8 cellular contexts compared by ENCODE assay signal in genomic region chr6:73518100-73518981, GRCh38. TPM values are rescaled to one million over a fixed set of nuclear protein-coding genes. Genes with fewer than 3 reads are reported as not detected.
A peak's percentile ranks its signal among the peaks of the same experiment; 100 is the strongest.
DNase-seq lines count a peak whose midpoint lies in the region; ATAC-seq and TF ChIP-seq lines count a peak whose summit lies in the region.
"Not testable (repeated sequence)": the region's sequence is repeated elsewhere in the genome, so short reads cannot be mapped to it uniquely, and the experiment has no call there.

No MANE protein-coding gene starts in this region.

- peaks cover 70% of the 10 kb centered on the region for H3K36me3 Mint-ChIP-seq in GM23338 (ENCODE audit: low read depth)

- H3K4me2 ChIP-seq in GM23338: peak overlapping the region; percentile 93
- H3K4me2 ChIP-seq in OCI-LY7 (ENCODE audit: low read length): peak overlapping the region; percentile 99

- TF ChIP-seq CTCF in AG10803 (conservative IDR thresholded peaks at IDR 0.05; ENCODE audit: low read length); GM23338 (conservative IDR thresholded peaks at IDR 0.05; ENCODE audit: low read depth in 2 of 2); OCI-LY7 (conservative IDR thresholded peaks at IDR 0.05; ENCODE audit: low read length); foreskin fibroblast (IDR thresholded peaks at IDR 0.05; ENCODE audit: low read depth, low read length): not testable (repeated sequence)

- intact Hi-C loops in OCI-LY7 (cut with micrococcal nuclease; ENCODE audit: unreplicated experiment): not testable (repeated sequence)

- CTCF ChIA-PET in OCI-LY7 (lab: Charles Lee; ENCODE audit: unreplicated experiment): not testable (repeated sequence)

- peaks cover 70% of the 10 kb centered on the region for H3F3A ChIP-seq in GM23338 (replicated peaks; ENCODE audit: low read depth)

- not testable (repeated sequence) for H3K9me3 ChIP-seq in OCI-LY7 (ENCODE audit: low read length); mesodermal cell (ENCODE audit: control insufficient read depth, low read length)

- H2AFZ ChIP-seq in GM23338; OCI-LY7 (ENCODE audit: low read length): not testable (repeated sequence)

- H3K79me2 ChIP-seq in GM23338 (replicated peaks; ENCODE audit: insufficient read depth): peaks cover 49% of the 10 kb centered on the region
- H3K79me2 ChIP-seq in OCI-LY7 (ENCODE audit: insufficient read depth, low read depth, low read length): peaks cover 50% of the 10 kb centered on the region; the same call in 1 of the 2 replicates

- H3K9me3 Mint-ChIP-seq in GM23338: peaks cover 34% of the 10 kb centered on the region

- H3K27me3 ChIP-seq in GM23338 (ENCODE audit: insufficient read depth): not testable (repeated sequence)

- H3K4me1 ChIP-seq in GM23338 (ENCODE audit: insufficient read depth); mesodermal cell (ENCODE audit: control insufficient read depth, insufficient read depth, low read length, poor library complexity, severe bottlenecking): not testable (repeated sequence)
- peaks cover 39% of the 10 kb centered on the region for H3K4me1 ChIP-seq in OCI-LY7 (ENCODE audit: insufficient read depth, low read length, poor library complexity, severe bottlenecking)

- DNase-seq in AG10803 (ENCODE audit: low read depth); GM23338 (ENCODE audit: low spot score); OCI-LY7 (ENCODE audit: low spot score); foreskin fibroblast: not testable (repeated sequence)
- DNase-seq in activated T-cell treated with anti-CD3 and anti-CD28 coated beads, Interleukin-2, amount 50 U/mL, for 1 hour: peak; percentile 26
- DNase-seq in caudate nucleus (lab: John Stamatoyannopoulos, UW): peak in 1 of 61 donors; percentile 2

- H3K27ac Mint-ChIP-seq in GM23338: peak overlapping the region; percentile 100

- peaks cover 29% of the 10 kb centered on the region for H3K4me1 Mint-ChIP-seq in GM23338

- H3K9me2 ChIP-seq in GM23338 (ENCODE audit: insufficient read depth); OCI-LY7 (ENCODE audit: insufficient read depth, low read length): not testable (repeated sequence)

- not testable (repeated sequence) for ATAC-seq in GM23338

- H3K27ac ChIP-seq in GM23338 (ENCODE audit: low read depth) (peak overlapping the region; percentile 99), OCI-LY7 (ENCODE audit: low read depth, low read length, poor library complexity, severe bottlenecking) (peak overlapping the region; percentile 97), caudate nucleus (ENCODE audit: low read depth, low read length) (peak overlapping the region; percentile 48), mesodermal cell (ENCODE audit: low read depth, low read length, severe bottlenecking) (peak overlapping the region; percentile 53), skin epidermis (peak overlapping the region in 7 of 21 experiments; percentile 30 to 100 (median 97))

- H3K27me3 Mint-ChIP-seq in GM23338 (ENCODE audit: insufficient read depth, low read depth, poor library complexity): peaks cover 79% of the 10 kb centered on the region

- 31 to 46% methylated on average over 5 to 8 of the region's 19 CpGs for WGBS in mesodermal cell (ENCODE audit: insufficient coverage in 2 of 2), 2 experiments

- H4K20me1 ChIP-seq in GM23338 (replicated peaks; ENCODE audit: insufficient read depth) (peaks cover 10% of the 10 kb centered on the region; the same call in 1 of the 2 replicates), OCI-LY7 (ENCODE audit: insufficient read depth, low read length) (peaks cover 27% of the 10 kb centered on the region)

- peaks cover 45% of the 10 kb centered on the region for H3K36me3 ChIP-seq in GM23338 (ENCODE audit: insufficient read depth)
- H3K36me3 ChIP-seq in OCI-LY7 (ENCODE audit: insufficient read depth, low read length): peaks cover 71% of the 10 kb centered on the region
- H3K36me3 ChIP-seq in mesodermal cell (ENCODE audit: control insufficient read depth, insufficient read depth, low read length): peaks cover 53% of the 10 kb centered on the region

- not testable (repeated sequence) for BruUV-seq in OCI-LY7 (replicated peaks; lab: Mats Ljungman, UMichigan)

- POLR2A ChIA-PET in OCI-LY7 (lab: Charles Lee): interaction anchor here (1.2 to 1.9 kb wide), 3 partner anchors 10 to 55 kb away, joined by 3 to 5 read pairs (median 4); no protein-coding TSS in a partner anchor

- H3K4me3 ChIP-seq in AG10803 (ENCODE audit: low read length) (peak overlapping the region; percentile 67), GM23338 (peak overlapping the region; percentile 77), OCI-LY7 (ENCODE audit: low read depth, low read length, poor library complexity, severe bottlenecking) (peak overlapping the region; percentile 99), foreskin fibroblast (ENCODE audit: low read depth in 1 of 2, low read length in 2 of 2) (peak overlapping the region; percentile 97 to 98), mesodermal cell (ENCODE audit: extremely low read depth, insufficient read depth, low read length, poor library complexity, severe bottlenecking) (peak overlapping the region; percentile 93), skin epidermis (peak overlapping the region; percentile 9 to 86 (median 77))

- H3K4me3 Mint-ChIP-seq in GM23338: peak overlapping the region; percentile 98

TF ChIP-seq in GM23338, 12 proteins besides CTCF, POLR2A, EP300 and RAD21:
- peak; percentile 41 for TF ChIP-seq POLR2AphosphoS5 (IDR thresholded peaks at IDR 0.05; ENCODE audit: low read depth)

RNA-seq across cellular contexts. Expression of gene EEF1A1, which starts 2.5 kb away (rescaled TPM):
- total RNA-seq in GM23338 (2014; rRNA removed; shearing (Covaris generic)): 12,342 and 13,362 TPM in 2 replicates
- polyA plus RNA-seq in GM23338 (2016; fragmentation: Nextera tagmentation; extraction: Ambion mirVana): 7,677 and 8,712 TPM in 2 replicates
- total RNA-seq in OCI-LY7 (2014; rRNA removed; shearing (Covaris generic)): 8,152 and 8,173 TPM in 2 replicates
- total RNA-seq in OCI-LY7 (2022): 8,197 and 8,593 TPM in 2 replicates
- polyA plus RNA-seq in mesodermal cell (2013, experiment 1 of 2): 8,757 TPM
- 8,926 TPM for polyA plus RNA-seq in mesodermal cell (2013, experiment 2 of 2)

RNA-seq across cellular contexts. Expression of gene MTO1, which starts 56.8 kb away (rescaled TPM):
- 36.7 and 37.1 TPM in 2 replicates for total RNA-seq in GM23338 (2014; rRNA removed; shearing (Covaris generic))
- polyA plus RNA-seq in GM23338 (2016; fragmentation: Nextera tagmentation; extraction: Ambion mirVana): 18.3 and 27.7 TPM in 2 replicates
- 44.0 and 63.8 TPM in 2 replicates for total RNA-seq in OCI-LY7 (2014; rRNA removed; shearing (Covaris generic))
- 72.5 and 90.3 TPM in 2 replicates for total RNA-seq in OCI-LY7 (2022)
- polyA plus RNA-seq in mesodermal cell (2013, experiment 1 of 2): 20.2 TPM
- polyA plus RNA-seq in mesodermal cell (2013, experiment 2 of 2): 20.4 TPM
